ENCODE assay signal across 1 cellular context in genomic region chr5:62322484-62322883, GRCh38.
TF ChIP-seq lines count a peak whose summit lies in the region.

No MANE protein-coding gene starts in this region.

TF ChIP-seq in HepG2, 621 proteins besides CTCF, POLR2A, EP300 and RAD21 (continued from another document and continues in another):
- peak; percentile 97 for TF ChIP-seq RERE (CRISPR knock-in tag; IDR thresholded peaks at IDR 0.05; ENCODE audit: low read depth)
- TF ChIP-seq HIVEP1 (CRISPR knock-in tag; IDR thresholded peaks at IDR 0.05), result no peak
- TF ChIP-seq ZBTB7B (CRISPR knock-in tag; IDR thresholded peaks at IDR 0.05), result no peak
- TF ChIP-seq DMAP1 (CRISPR knock-in tag; IDR thresholded peaks at IDR 0.05), result no peak
- no peak for TF ChIP-seq ZNF276 (CRISPR knock-in tag; IDR thresholded peaks at IDR 0.05; ENCODE audit: low read depth)
- no peak for TF ChIP-seq MTA3 (CRISPR knock-in tag; IDR thresholded peaks at IDR 0.05)
- TF ChIP-seq RFX3 (CRISPR knock-in tag; IDR thresholded peaks at IDR 0.05), result no peak
- no peak for TF ChIP-seq DZIP1 (CRISPR knock-in tag; IDR thresholded peaks at IDR 0.05)
- TF ChIP-seq ZBTB37 (CRISPR knock-in tag; IDR thresholded peaks at IDR 0.05), result no peak
- TF ChIP-seq ZBTB8A (CRISPR knock-in tag; IDR thresholded peaks at IDR 0.05; ENCODE audit: borderline replicate concordance, low read depth), result no peak
- TF ChIP-seq ELF1 (CRISPR knock-in tag; IDR thresholded peaks at IDR 0.05), result no peak
- no peak for TF ChIP-seq NFIB (CRISPR knock-in tag; IDR thresholded peaks at IDR 0.05; ENCODE audit: borderline replicate concordance)
- TF ChIP-seq JUN (CRISPR knock-in tag; IDR thresholded peaks at IDR 0.05), result no peak
- TF ChIP-seq ZNF841 (CRISPR knock-in tag; IDR thresholded peaks at IDR 0.05; ENCODE audit: borderline replicate concordance), result no peak
- TF ChIP-seq RXRB (CRISPR knock-in tag; IDR thresholded peaks at IDR 0.05; ENCODE audit: borderline replicate concordance), result peak; percentile 55
- TF ChIP-seq PITX1 (CRISPR knock-in tag; IDR thresholded peaks at IDR 0.05), result peak; percentile 49; the same call in 1 of the 2 replicates
- 0 out of 2 replicates have a peak, but pooled peaks have one; percentile 46 for TF ChIP-seq ARID3A (IDR thresholded peaks at IDR 0.05; ENCODE audit: low read depth, low read length)
- no peak for TF ChIP-seq ZNF34 (CRISPR knock-in tag; IDR thresholded peaks at IDR 0.05; ENCODE audit: borderline replicate concordance)
- TF ChIP-seq ZNF362 (CRISPR knock-in tag; IDR thresholded peaks at IDR 0.05; ENCODE audit: borderline replicate concordance), result no peak
- no peak for TF ChIP-seq ETV6 (CRISPR knock-in tag; conservative IDR thresholded peaks at IDR 0.05)
- TF ChIP-seq FOXC1 (CRISPR knock-in tag; IDR thresholded peaks at IDR 0.05; ENCODE audit: borderline replicate concordance), result no peak
- TF ChIP-seq ZNF674 (CRISPR knock-in tag; IDR thresholded peaks at IDR 0.05; ENCODE audit: low read depth), result no peak
- no peak for TF ChIP-seq ZNF468 (CRISPR knock-in tag; IDR thresholded peaks at IDR 0.05)
- no peak for TF ChIP-seq IKZF5 (CRISPR knock-in tag; IDR thresholded peaks at IDR 0.05)
- TF ChIP-seq TCF7L2 (IDR thresholded peaks at IDR 0.05; ENCODE audit: low read depth, low read length), result no peak
- TF ChIP-seq RBAK (CRISPR knock-in tag; IDR thresholded peaks at IDR 0.05), result no peak
- TF ChIP-seq PTBP1 (IDR thresholded peaks at IDR 0.05; ENCODE audit: low read depth, low read length, poor library complexity, severe bottlenecking), result no peak
- TF ChIP-seq GMEB2 (CRISPR knock-in tag; IDR thresholded peaks at IDR 0.05; ENCODE audit: low read depth), result no peak
- TF ChIP-seq ZUFSP (CRISPR knock-in tag; IDR thresholded peaks at IDR 0.05; ENCODE audit: borderline replicate concordance), result no peak
- no peak for TF ChIP-seq CREB3 (CRISPR knock-in tag; IDR thresholded peaks at IDR 0.05)
- no peak for TF ChIP-seq TRAFD1 (CRISPR knock-in tag; IDR thresholded peaks at IDR 0.05; ENCODE audit: borderline replicate concordance)
- no peak for TF ChIP-seq SOX6 (IDR thresholded peaks at IDR 0.05)
- TF ChIP-seq SOX6 (CRISPR knock-in tag; IDR thresholded peaks at IDR 0.05), result peak; percentile 83
- TF ChIP-seq CEBPG (CRISPR knock-in tag; IDR thresholded peaks at IDR 0.05), result peak; percentile 30; the same call in 1 of the 2 replicates
- no peak for TF ChIP-seq ATAD3A (CRISPR knock-in tag; IDR thresholded peaks at IDR 0.05)
- no peak for TF ChIP-seq HOXA9 (CRISPR knock-in tag; IDR thresholded peaks at IDR 0.05; ENCODE audit: borderline replicate concordance)
- no peak for TF ChIP-seq ARID2 (CRISPR knock-in tag; IDR thresholded peaks at IDR 0.05; ENCODE audit: borderline replicate concordance)
- TF ChIP-seq ZNF709 (CRISPR knock-in tag; IDR thresholded peaks at IDR 0.05), result no peak
